14 cellular contexts compared by ENCODE assay signal in genomic region chr2:26913599-26914285, GRCh38. TPM values are rescaled to one million over a fixed set of nuclear protein-coding genes. Genes with fewer than 3 reads are reported as not detected.
DNase-seq lines count a peak whose midpoint lies in the region; ATAC-seq and TF ChIP-seq lines count a peak whose summit lies in the region.
"Had no signal": no experiment of that assay in that cellular context is flagged by ENCODE, and none has a peak within 500 bp of the region (broad histone marks: within the 10 kb centered on the region; RNA-seq: fewer than 3 reads in every experiment).

No MANE protein-coding gene starts in this region.

- intact Hi-C loops in esophagus muscularis mucosa (cut with DNase I) = no loop called here

- WGBS in esophagus muscularis mucosa = 56% methylated on average over 9 of the region's 9 CpGs

- ATAC-seq in GM21786 (IDR thresholded peaks at IDR 0.05; ENCODE audit: unreplicated experiment) = no peak
- no peak for ATAC-seq in GM19035 (IDR thresholded peaks at IDR 0.05; ENCODE audit: unreplicated experiment)
- ATAC-seq: activated CD8-positive, alpha-beta memory T cell treated with anti-CD3 and anti-CD28 coated beads, Interleukin-2, amount 10 ng/mL, durations not matched to agents 7 days and 5 days; activated naive CD4-positive, alpha-beta T cell treated with anti-CD3 and anti-CD28 coated beads, Interleukin-2, amount 50 U/mL, for 72 hours had no signal

- peak overlapping the region; percentile 50 for H3K4me3 Mint-ChIP-seq in type B pancreatic cell
- H3K4me3 Mint-ChIP-seq: activated CD8-positive, alpha-beta memory T cell treated with anti-CD3 and anti-CD28 coated beads, Interleukin-2, amount 10 ng/mL, durations not matched to agents 7 days and 5 days had no signal

- H3K9me3 Mint-ChIP-seq in type B pancreatic cell = no peaks in the 10 kb centered on the region
- H3K9me3 Mint-ChIP-seq: activated naive CD4-positive, alpha-beta T cell treated with anti-CD3 and anti-CD28 coated beads, Interleukin-2, amount 50 U/mL, for 72 hours had no signal

- H3K36me3 Mint-ChIP-seq in type B pancreatic cell = peaks cover 6% of the 10 kb centered on the region
- H3K36me3 Mint-ChIP-seq: activated CD8-positive, alpha-beta memory T cell treated with anti-CD3 and anti-CD28 coated beads, Interleukin-2, amount 10 ng/mL, durations not matched to agents 7 days and 5 days; activated naive CD4-positive, alpha-beta T cell treated with anti-CD3 and anti-CD28 coated beads, Interleukin-2, amount 50 U/mL, for 72 hours had no signal

- no peak for TF ChIP-seq POLR2A in esophagus muscularis mucosa (IDR thresholded peaks at IDR 0.05; ENCODE audit: low read depth)

- no peak for TF ChIP-seq CTCF in esophagus muscularis mucosa (IDR thresholded peaks at IDR 0.05)
- no peak for TF ChIP-seq CTCF in type B pancreatic cell (conservative IDR thresholded peaks at IDR 0.05)

- H3K4me3 ChIP-seq in esophagus muscularis mucosa = no peak overlapping the region
- H3K4me3 ChIP-seq: SJCRH30, spleen had no signal

- H3K4me1 Mint-ChIP-seq in type B pancreatic cell (ENCODE audit: unreplicated experiment) = peaks cover 16% of the 10 kb centered on the region
- H3K4me1 Mint-ChIP-seq: activated CD8-positive, alpha-beta memory T cell treated with anti-CD3 and anti-CD28 coated beads, Interleukin-2, amount 10 ng/mL, durations not matched to agents 7 days and 5 days had no signal

- H3K27ac Mint-ChIP-seq in type B pancreatic cell = no peak overlapping the region
- H3K27ac Mint-ChIP-seq: activated CD8-positive, alpha-beta memory T cell treated with anti-CD3 and anti-CD28 coated beads, Interleukin-2, amount 10 ng/mL, durations not matched to agents 7 days and 5 days; activated naive CD4-positive, alpha-beta T cell treated with anti-CD3 and anti-CD28 coated beads, Interleukin-2, amount 50 U/mL, for 72 hours had no signal

- peaks cover 0 to 41% (median 3%) of the 10 kb centered on the region in 4 donors for H3K27me3 ChIP-seq in esophagus muscularis mucosa

- H3K27me3 Mint-ChIP-seq in type B pancreatic cell = peaks cover 8% of the 10 kb centered on the region

- no peaks in the 10 kb centered on the region for H3K9me3 ChIP-seq in esophagus muscularis mucosa
- H3K9me3 ChIP-seq: neutrophil, SJCRH30, spleen had no signal

- H3K4me1 ChIP-seq in esophagus muscularis mucosa = peaks cover 0 to 9% (median 3%) of the 10 kb centered on the region in 4 donors
- H3K4me1 ChIP-seq: SJCRH30, spleen had no signal

- DNase-seq in M059J (ENCODE audit: low read depth) (peak; percentile 8), esophagus muscularis mucosa (ENCODE audit: extremely low spot score) (peak; percentile 80), medulla oblongata (ENCODE audit: extremely low spot score) (peak; percentile 55), type B pancreatic cell (ENCODE audit: extremely low spot score, unreplicated experiment) (no peak)
- no peak for DNase-seq in activated CD4-positive, alpha-beta T cell treated with anti-CD3 and anti-CD28 coated beads for 1 hour
- DNase-seq: NCI-H1105 treated with DMSO at 0.1 percent for 48 hours, NCI-H226, SJCRH30, spleen had no signal

- H3K27ac ChIP-seq in esophagus muscularis mucosa (replicated peaks in 1 of 4) = no peak overlapping the region
- H3K27ac ChIP-seq: neutrophil, SJCRH30, spleen had no signal

- no peaks in the 10 kb centered on the region for H3K36me3 ChIP-seq in esophagus muscularis mucosa
- H3K36me3 ChIP-seq: neutrophil, SJCRH30, spleen had no signal

- TF ChIP-seq EP300 in esophagus muscularis mucosa (IDR thresholded peaks at IDR 0.05) = no peak

RNA-seq across cellular contexts. Expression of gene MAPRE3, which starts 56.7 kb away (rescaled TPM):
- 0.57 and 7.1 TPM in 2 replicates for total RNA-seq in M059J (2014; rRNA removed; shearing (Covaris generic))
- total RNA-seq in esophagus muscularis mucosa (10 to 100 TPM in 3 of 4 donors, 1 to 10 TPM in 1; 9.3 to 23.0 (median 13.4) TPM), type B pancreatic cell (ENCODE audit: low replicate concordance) (13.5 and 14.4 TPM in 2 replicates)

Comparison
In these comparisons a context has a peak if more than half of its experiments do, and no peak if none do; other contexts are left out.
1. DNase-seq: peak in M059J (single experiment), esophagus muscularis mucosa (single experiment) and medulla oblongata (single experiment); none in type B pancreatic cell (single experiment) and activated CD4-positive, alpha-beta T cell treated with anti-CD3 and anti-CD28 coated beads for 1 hour (single experiment).